In the genomic region with DNA sequence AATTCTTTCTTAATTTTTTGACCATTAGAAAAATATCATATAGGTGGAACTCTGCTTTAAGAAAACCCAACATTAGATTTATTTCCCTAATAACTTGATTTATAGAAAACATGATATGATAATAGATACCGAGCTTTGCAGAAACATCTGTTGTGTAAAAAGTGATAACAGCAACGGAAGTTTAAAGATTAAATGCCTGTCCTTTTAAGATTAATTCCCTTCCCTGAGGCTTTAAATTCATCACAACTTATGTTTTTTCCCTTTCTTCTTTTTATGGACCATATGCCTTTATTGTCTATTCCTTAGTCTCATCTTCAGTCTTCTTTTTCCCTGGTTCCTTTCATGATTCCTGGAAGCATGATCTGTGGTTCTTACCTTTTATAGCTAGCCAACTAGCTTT, we compare ENCODE assay signal across 11 cellular contexts. TPM values are rescaled to one million over a fixed set of nuclear protein-coding genes. Genes with fewer than 3 reads are reported as not detected.
A peak's percentile ranks its signal among the peaks of the same experiment; 100 is the strongest.
DNase-seq lines count a peak whose midpoint lies in the region; ATAC-seq and TF ChIP-seq lines count a peak whose summit lies in the region.
"Had no signal": no experiment of that assay in that cellular context is flagged by ENCODE, and none has a peak within 500 bp of the region (broad histone marks: within the 10 kb centered on the region; RNA-seq: fewer than 3 reads in every experiment).

No MANE protein-coding gene starts in this region.

- H3K4me3 Mint-ChIP-seq in T-helper 17 cell = no peak overlapping the region

- peak; percentile 38 for DNase-seq in DMS79 treated with DMSO at 0.1 percent for 48 hours (lab: John Stamatoyannopoulos, UW)
- DNase-seq in DMS79 (lab: John Stamatoyannopoulos, UW) = no peak
- no peak for DNase-seq in astrocyte of the spinal cord (ENCODE audit: low read depth, low spot score)
- no peak for DNase-seq in right lobe of liver
- no peak for DNase-seq in tibial nerve (ENCODE audit: low spot score in 2 of 2)
- no peak for DNase-seq in T-helper 17 cell
- no peak for DNase-seq in dermis blood vessel endothelial cell
- no peak for DNase-seq in AG20443 (ENCODE audit: low spot score)
- DNase-seq: 8988T; activated naive CD4-positive, alpha-beta T cell; NCI-H2029 had no signal

- H3K9me3 ChIP-seq in right lobe of liver = no peaks in the 10 kb centered on the region
- no peaks in the 10 kb centered on the region for H3K9me3 ChIP-seq in tibial nerve
- H3K9me3 ChIP-seq in T-helper 17 cell (ENCODE audit: control insufficient read depth, low read length, poor library complexity, severe bottlenecking) = no peaks in the 10 kb centered on the region

- H3K27me3 ChIP-seq in right lobe of liver (no peaks in the 10 kb centered on the region), tibial nerve (no peaks in the 10 kb centered on the region)

- peaks cover 0 to 29% (median 12%) of the 10 kb centered on the region in 4 donors for H3K4me1 ChIP-seq in right lobe of liver
- H3K4me1 ChIP-seq in tibial nerve = peaks cover 0 to 64% (median 41%) of the 10 kb centered on the region in 4 donors

- peaks cover 33% of the 10 kb centered on the region for H3K4me1 Mint-ChIP-seq in T-helper 17 cell

- 3% methylated on average over 2 of the region's 2 CpGs for WGBS in right lobe of liver (ENCODE audit: insufficient coverage, low coverage, low lambda C conversion rate, missing lambda C conversion rate)
- 3 to 6% methylated on average over 2 of the region's 2 CpGs for WGBS in tibial nerve, 2 donors

- H3K36me3 Mint-ChIP-seq in T-helper 17 cell (ENCODE audit: low read depth) = peaks cover 5% of the 10 kb centered on the region

- H3K27ac Mint-ChIP-seq in T-helper 17 cell = no peak overlapping the region

- TF ChIP-seq POLR2A in right lobe of liver (IDR thresholded peaks at IDR 0.05) (no peak), tibial nerve (IDR thresholded peaks at IDR 0.05) (no peak)

- H3K4me3 ChIP-seq in astrocyte of the spinal cord (ENCODE audit: low read depth, low read length) = peak overlapping the region; percentile 76
- H3K4me3 ChIP-seq in right lobe of liver = peak overlapping the region; percentile 73 to 79 (median 75)
- peak overlapping the region; percentile 69 to 92 (median 80) for H3K4me3 ChIP-seq in tibial nerve

- in situ Hi-C loops in astrocyte of the spinal cord (cut with HindIII; ENCODE audit: low sequenced_read_pairs) = no loop called here

- no peaks in the 10 kb centered on the region for H3K36me3 ChIP-seq in right lobe of liver
- no peaks in the 10 kb centered on the region for H3K36me3 ChIP-seq in tibial nerve

- TF ChIP-seq EP300 in tibial nerve (IDR thresholded peaks at IDR 0.05) = no peak

- peak overlapping the region; percentile 98 to 99 (median 98) for H3K27ac ChIP-seq in right lobe of liver
- peak overlapping the region; percentile 98 to 100 (median 98) for H3K27ac ChIP-seq in tibial nerve

- TF ChIP-seq CTCF in astrocyte of the spinal cord (IDR thresholded peaks at IDR 0.05; ENCODE audit: low read depth, low read length) (no peak), right lobe of liver (IDR thresholded peaks at IDR 0.05) (no peak), tibial nerve (IDR thresholded peaks at IDR 0.05) (no peak)

- peaks cover 10% of the 10 kb centered on the region for H3K27me3 Mint-ChIP-seq in T-helper 17 cell

- intact Hi-C loops in right lobe of liver (cut with DNase I) = no loop called here

- no peak for ATAC-seq in right lobe of liver
- no peak for ATAC-seq in T-helper 17 cell

RNA-seq across cellular contexts. Expression of a gene that starts 1.9 kb away (rescaled TPM):
- total RNA-seq in right lobe of liver (10 to 100 TPM; 25.2 to 38.1 (median 29.6) TPM), tibial nerve (10 to 100 TPM; 63.3 to 91.8 (median 84.5) TPM), T-helper 17 cell (10 to 100 TPM; 71.5 to 82.3 TPM), dermis blood vessel endothelial cell (63.5 and 72.7 TPM in 2 replicates)
